ENCODE assay signal across 24 cellular contexts in genomic region chr15:50794102-50794501, GRCh38.
"Had no signal": no experiment of that assay in that cellular context is flagged by ENCODE, and none has a peak within 500 bp of the region (broad histone marks: within the 10 kb centered on the region; RNA-seq: fewer than 3 reads in every experiment).

No MANE protein-coding gene starts in this region.

- H3K27ac ChIP-seq: left lung, lower lobe of right lung, ovary, skin epidermis, stomach, tibial artery had no signal

- H3K36me3 ChIP-seq: left lung, lower lobe of right lung, ovary, stomach, tibial artery had no signal

- H3K4me3 ChIP-seq: left lung, lower lobe of right lung, ovary, skin epidermis, stomach, tibial artery had no signal

- H3K9me3 ChIP-seq: left lung, lower lobe of right lung, ovary, stomach, tibial artery had no signal

- H3K27me3 ChIP-seq: left lung, ovary, stomach, tibial artery had no signal

- DNase-seq: activated CD4-positive, alpha-beta memory T cell treated with anti-CD3 and anti-CD28 coated beads, Interleukin-2, amount 10 ng/mL, durations not matched to agents 7 days and 5 days; activated CD4-positive, alpha-beta T cell treated with anti-CD3 and anti-CD28 coated beads for 1 hour; activated CD4-positive, alpha-beta T cell treated with anti-CD3 and anti-CD28 coated beads, Interleukin-2, amount 10 ng/mL, durations not matched to agents 7 days and 5 days; activated CD8-positive, alpha-beta memory T cell treated with anti-CD3 and anti-CD28 coated beads, Interleukin-2, amount 50 U/mL, for 48 hours; activated gamma-delta T cell treated with Interleukin-2 at 50 U/mL for 16 hours; activated naive CD4-positive, alpha-beta T cell treated with anti-CD3 and anti-CD28 coated beads, Interleukin-2, amount 50 U/mL, for 16 hours; activated T-cell treated with anti-CD3 and anti-CD28 coated beads, Interleukin-2, amount 50 U/mL, for 24 hours; amygdala; caudate nucleus; foreskin fibroblast; head of caudate nucleus; left lung; lower lobe of right lung; naive B cell; ovary; stimulated activated CD4-positive, alpha-beta T cell treated with anti-CD3 and anti-CD28 coated beads, Interleukin-2, amount 100 ng/mL, for 24 hours; stimulated activated naive B cell treated with anti-CD40 and anti-IgM and Interleukin-4, amounts not matched to agents 10 μg/mL and 1 μg/mL and 100 μg/mL, for 72 hours; stomach; T-helper 2 cell; tibial artery had no signal

- H3K4me1 ChIP-seq: left lung, lower lobe of right lung, tibial artery had no signal

- ATAC-seq: esophagus mucosa; left lung; lower lobe of right lung; sciatic nerve; stimulated activated naive B cell treated with anti-CD40 and anti-IgM and Interleukin-4, amounts not matched to agents 10 μg/mL and 1 μg/mL and 100 μg/mL, for 72 hours; WTC11 had no signal
